In genomic region chr16:27474921-27475320, GRCh38 we compare ENCODE assay signal across 13 cellular contexts.
"Had no signal": no experiment of that assay in that cellular context is flagged by ENCODE, and none has a peak within 500 bp of the region (broad histone marks: within the 10 kb centered on the region; RNA-seq: fewer than 3 reads in every experiment).

No MANE protein-coding gene starts in this region.

- H3K27me3 ChIP-seq: SJCRH30, tibial nerve had no signal

- H3K9me3 ChIP-seq: SJCRH30, tibial nerve had no signal

- H3K4me3 ChIP-seq: lung, SJCRH30, tibial nerve had no signal

- H3K27ac ChIP-seq: tibial nerve had no signal

- ATAC-seq: activated CD8-positive, alpha-beta T cell treated with anti-CD3 and anti-CD28 coated beads, Interleukin-2, amount 10 ng/mL, durations not matched to agents 7 days and 5 days; activated T-cell treated with anti-CD3 and anti-CD28 coated beads, Interleukin-2, amount 50 U/mL, for 4 hours; sciatic nerve; stimulated activated naive CD8-positive, alpha-beta T cell treated with anti-CD3 and anti-CD28 coated beads, Interleukin-15, Interleukin-2, amounts not matched to agents 100 U/mL and 50 U/mL, for 24 hours had no signal

- H3K27ac Mint-ChIP-seq: activated B cell treated with CpG ODN at 0.5 μM for 24 hours; activated naive CD4-positive, alpha-beta T cell treated with anti-CD3 and anti-CD28 coated beads, Interleukin-2, amount 10 ng/mL, durations not matched to agents 7 days and 5 days had no signal

- DNase-seq: activated B cell treated with CpG ODN at 0.5 μM for 24 hours; activated CD4-positive, alpha-beta T cell treated with anti-CD3 and anti-CD28 coated beads for 48 hours; activated CD8-positive, alpha-beta T cell treated with anti-CD3 and anti-CD28 coated beads, Interleukin-2, amount 10 ng/mL, durations not matched to agents 7 days and 5 days; activated effector memory CD4-positive, alpha-beta T cell treated with Interleukin-2 at 50 U/mL for 16 hours; activated naive CD4-positive, alpha-beta T cell treated with anti-CD3 and anti-CD28 coated beads, Interleukin-2, amount 10 ng/mL, durations not matched to agents 7 days and 5 days; activated T-cell treated with anti-CD3 and anti-CD28 coated beads, Interleukin-2, amount 50 U/mL, for 4 hours; effector memory CD4-positive, alpha-beta T cell; midbrain; stimulated activated naive CD8-positive, alpha-beta T cell treated with anti-CD3 and anti-CD28 coated beads, Interleukin-15, Interleukin-2, amounts not matched to agents 100 U/mL and 50 U/mL, for 24 hours had no signal

- H3K27me3 Mint-ChIP-seq: activated B cell treated with CpG ODN at 0.5 μM for 24 hours; activated naive CD4-positive, alpha-beta T cell treated with anti-CD3 and anti-CD28 coated beads, Interleukin-2, amount 10 ng/mL, durations not matched to agents 7 days and 5 days had no signal

- H3K9me3 Mint-ChIP-seq: activated B cell treated with CpG ODN at 0.5 μM for 24 hours; activated naive CD4-positive, alpha-beta T cell treated with anti-CD3 and anti-CD28 coated beads, Interleukin-2, amount 10 ng/mL, durations not matched to agents 7 days and 5 days; activated T-cell treated with anti-CD3 and anti-CD28 coated beads, Interleukin-2, amount 50 U/mL, for 4 hours had no signal

- H3K4me1 Mint-ChIP-seq: activated B cell treated with CpG ODN at 0.5 μM for 24 hours; activated naive CD4-positive, alpha-beta T cell treated with anti-CD3 and anti-CD28 coated beads, Interleukin-2, amount 10 ng/mL, durations not matched to agents 7 days and 5 days had no signal

- H3K4me3 Mint-ChIP-seq: activated B cell treated with CpG ODN at 0.5 μM for 24 hours; activated CD8-positive, alpha-beta T cell treated with anti-CD3 and anti-CD28 coated beads, Interleukin-2, amount 10 ng/mL, durations not matched to agents 7 days and 5 days; activated naive CD4-positive, alpha-beta T cell treated with anti-CD3 and anti-CD28 coated beads, Interleukin-2, amount 10 ng/mL, durations not matched to agents 7 days and 5 days; activated T-cell treated with anti-CD3 and anti-CD28 coated beads, Interleukin-2, amount 50 U/mL, for 4 hours had no signal
